Comparison of ENCODE assay signal across 11 cellular contexts in genomic region chr7:98922392-98923107, GRCh38. TPM values are rescaled to one million over a fixed set of nuclear protein-coding genes. Genes with fewer than 3 reads are reported as not detected.
DNase-seq lines count a peak whose midpoint lies in the region; ATAC-seq, FAIRE-seq and TF ChIP-seq lines count a peak whose summit lies in the region.
"Had no signal": no experiment of that assay in that cellular context is flagged by ENCODE, and none has a peak within 500 bp of the region (broad histone marks: within the 10 kb centered on the region; RNA-seq: fewer than 3 reads in every experiment).

No MANE protein-coding gene starts in this region.

- H3K4me1 ChIP-seq in HEK293 (ENCODE audit: control insufficient read depth, insufficient read depth, low read length), result no peaks in the 10 kb centered on the region
- no peaks in the 10 kb centered on the region for H3K4me1 ChIP-seq in body of pancreas
- peaks cover 4 to 24% (median 17%) of the 10 kb centered on the region in 4 donors for H3K4me1 ChIP-seq in liver (ENCODE audit: control insufficient read depth in 4 of 4, insufficient read depth in 4 of 4, low read length in 3 of 4)
- H3K4me1 ChIP-seq: Caco-2 had no signal

- TF ChIP-seq CTCF in 22Rv1 (IDR thresholded peaks at IDR 0.05), result peak; percentile 78
- TF ChIP-seq CTCF in HEK293 (tag by site-specific recombination; IDR thresholded peaks at IDR 0.05), result peak; percentile 21; the same call in 1 of the 2 replicates
- TF ChIP-seq CTCF in body of pancreas (IDR thresholded peaks at IDR 0.05), result no peak
- peak; percentile 13 for TF ChIP-seq CTCF in liver (IDR thresholded peaks at IDR 0.05; ENCODE audit: low read depth, low read length, missing input control)

- peaks cover 63 to 92% of the 10 kb centered on the region in 2 experiments for H3K36me3 ChIP-seq in HEK293 (ENCODE audit: control insufficient read depth in 2 of 2, insufficient read depth in 1 of 2, low read length in 2 of 2)
- H3K36me3 ChIP-seq in body of pancreas (replicated peaks in 1 of 2; ENCODE audit: insufficient read depth in 1 of 2, low read depth in 2 of 2), result peaks cover 7 to 30% of the 10 kb centered on the region in 2 donors
- peaks cover 12 to 44% (median 32%) of the 10 kb centered on the region in 4 donors for H3K36me3 ChIP-seq in liver (ENCODE audit: control insufficient read depth in 4 of 4, insufficient read depth in 3 of 4, low read depth in 1 of 4, low read length in 3 of 4)

- H3K9me3 ChIP-seq in HEK293 (ENCODE audit: control insufficient read depth, insufficient read depth, low read depth, low read length), result no peaks in the 10 kb centered on the region
- H3K9me3 ChIP-seq in body of pancreas, result no peaks in the 10 kb centered on the region
- H3K9me3 ChIP-seq in liver (ENCODE audit: control insufficient read depth in 4 of 4, low read length in 3 of 4), result no peaks in the 10 kb centered on the region
- H3K9me3 ChIP-seq: Caco-2 had no signal

- H3K27me3 ChIP-seq in body of pancreas, result no peaks in the 10 kb centered on the region
- H3K27me3 ChIP-seq in liver (ENCODE audit: control insufficient read depth in 4 of 4, insufficient read depth in 4 of 4, low read length in 3 of 4), result no peaks in the 10 kb centered on the region

- no peak for FAIRE-seq in GM19239 (lab: Jason Lieb, UNC)
- FAIRE-seq in RCC 7860 (lab: Jason Lieb, UNC), result no peak

- no peak overlapping the region for H3K4me3 ChIP-seq in HEK293 (ENCODE audit: low read depth, low read length)
- H3K4me3 ChIP-seq in body of pancreas, result no peak overlapping the region
- no peak overlapping the region for H3K4me3 ChIP-seq in liver (ENCODE audit: low read depth in 1 of 3, low read length in 3 of 3)

- peak in 3 of 4 donors; percentile 18 to 22 (median 22) for DNase-seq in body of pancreas
- no peak for DNase-seq in GM19239 (ENCODE audit: insufficient read length, low spot score)
- DNase-seq in RCC 7860 (ENCODE audit: low spot score), result no peak
- DNase-seq: naive thymus-derived CD8-positive, alpha-beta T cell; NCI-H524 had no signal

- POLR2A ChIA-PET in HEK293 (lab: Yijun Ruan, JAX), result no interaction called here

- TF ChIP-seq RAD21 in liver (IDR thresholded peaks at IDR 0.05), result peak; percentile 32 to 51

- ATAC-seq in body of pancreas (no peak), HG02885 (IDR thresholded peaks at IDR 0.05; ENCODE audit: poor library complexity, unreplicated experiment) (no peak), GM21360 (IDR thresholded peaks at IDR 0.05; ENCODE audit: unreplicated experiment) (no peak)
- ATAC-seq: naive thymus-derived CD8-positive, alpha-beta T cell had no signal

- TF ChIP-seq POLR2A in body of pancreas (IDR thresholded peaks at IDR 0.05), result no peak

- H3K27ac ChIP-seq in 22Rv1, result peak overlapping the region; percentile 67
- no peak overlapping the region for H3K27ac ChIP-seq in HEK293 (ENCODE audit: extremely low read depth, low read depth, low read length)
- no peak overlapping the region for H3K27ac ChIP-seq in body of pancreas
- H3K27ac ChIP-seq in liver (ENCODE audit: low read depth in 1 of 2, low read length in 2 of 2), result peak overlapping the region; percentile 76 to 77

- CTCF ChIA-PET in HEK293 (lab: Yijun Ruan, JAX), result no interaction called here

- intact Hi-C loops in body of pancreas (cut with DNase I), result no loop called here

- H3K9ac ChIP-seq in liver (ENCODE audit: low read depth in 1 of 2, low read length in 2 of 2), result peak overlapping the region in 1 of 2 donors; percentile 33

- WGBS in body of pancreas, 2 donors, result 72 to 78% methylated on average over 12 of the region's 12 CpGs
- WGBS in liver, result 45% methylated on average over 12 of the region's 12 CpGs

TF ChIP-seq in HEK293, 187 proteins besides CTCF, POLR2A, EP300 and RAD21 (continues in another document):
- TF ChIP-seq ZNF366 (tag by site-specific recombination; conservative IDR thresholded peaks at IDR 0.05) (no peak), ZBTB7A (tag by site-specific recombination; IDR thresholded peaks at IDR 0.05; ENCODE audit: low read depth) (no peak), ZBTB17 (tag by site-specific recombination; IDR thresholded peaks at IDR 0.05) (no peak; the same call in 1 of the 2 replicates), ZBTB26 (tag by site-specific recombination; optimal IDR thresholded peaks at IDR 0.05) (no peak), ZNF654 (tag by site-specific recombination; IDR thresholded peaks at IDR 0.05; ENCODE audit: low read depth) (no peak), ZNF555 (tag by site-specific recombination; conservative IDR thresholded peaks at IDR 0.05) (no peak), ZNF549 (tag by site-specific recombination; IDR thresholded peaks at IDR 0.05) (no peak), ZNF37A (tag by site-specific recombination; IDR thresholded peaks at IDR 0.05) (no peak), SP7 (tag by site-specific recombination; IDR thresholded peaks at IDR 0.05) (peak; percentile 34; the same call in 1 of the 2 replicates)

TF ChIP-seq in liver, 16 proteins besides CTCF, POLR2A, EP300 and RAD21:
- peak; percentile 67 for TF ChIP-seq YY1 (IDR thresholded peaks at IDR 0.05)
- TF ChIP-seq EGR1 (IDR thresholded peaks at IDR 0.05; ENCODE audit: low read depth in 2 of 2), result peak in 1 of 2 donors; percentile 38
- peak; percentile 75 for TF ChIP-seq REST (IDR thresholded peaks at IDR 0.05)
- peak; percentile 74 for TF ChIP-seq ZBTB33 (IDR thresholded peaks at IDR 0.05)
- peak; percentile 100 for TF ChIP-seq FOXA1 (IDR thresholded peaks at IDR 0.05)
- TF ChIP-seq ATF3 (IDR thresholded peaks at IDR 0.05), result peak; percentile 98
- peak; percentile 75 to 83 for TF ChIP-seq HNF4A (conservative IDR thresholded peaks at IDR 0.05)
- peak; percentile 100 for TF ChIP-seq FOXA2 (IDR thresholded peaks at IDR 0.05)
- TF ChIP-seq TAF1 (conservative IDR thresholded peaks at IDR 0.05), result no peak
- TF ChIP-seq SP1 (IDR thresholded peaks at IDR 0.05), result peak; percentile 87
- peak; percentile 77 to 86 for TF ChIP-seq JUND (IDR thresholded peaks at IDR 0.05)
- peak; percentile 81 for TF ChIP-seq MAX (IDR thresholded peaks at IDR 0.05)
- TF ChIP-seq GABPA (IDR thresholded peaks at IDR 0.05 in 1 of 2, conservative IDR thresholded peaks at IDR 0.05 in 1 of 2), result peak in 1 of 2 donors; percentile 56
- TF ChIP-seq RXRA (IDR thresholded peaks at IDR 0.05), result peak; percentile 75 to 92
- no peak for TF ChIP-seq HNF4G (IDR thresholded peaks at IDR 0.05)
- TF ChIP-seq NR2F2 (IDR thresholded peaks at IDR 0.05), result no peak

RNA-seq across cellular contexts. Expression of gene TRRAP, which starts 44.2 kb away (rescaled TPM):
- total RNA-seq in body of pancreas (10 to 100 TPM; 21.1 to 25.2 TPM), liver (10 to 100 TPM; 13.9 to 22.7 TPM)
- polyA plus RNA-seq in liver, result 1 to 10 TPM; 4.3 to 6.4 TPM

RNA-seq across cellular contexts. Expression of gene TMEM130, which starts 52.7 kb away (rescaled TPM):
- total RNA-seq in body of pancreas (under 1 TPM; 0.52 to 0.66 TPM), liver (not detected)
- not detected for polyA plus RNA-seq in liver
- total RNA-seq: Caco-2; naive thymus-derived CD8-positive, alpha-beta T cell had no signal
- polyA plus RNA-seq: naive thymus-derived CD8-positive, alpha-beta T cell had no signal

Comparison
In these comparisons a context has a peak if more than half of its experiments do, and no peak if none do; other contexts are left out.
1. H3K27ac ChIP-seq: peak in 22Rv1 (single experiment) and liver (2 of 2); none in HEK293 (single experiment) and body of pancreas (0 of 4).
2. CTCF ChIP-seq: peak in 22Rv1 (single experiment), HEK293 (single experiment) and liver (single experiment); none in body of pancreas (0 of 7).
3. DNase-seq: peak in body of pancreas (3 of 4); none in GM19239 (single experiment) and RCC 7860 (single experiment).